1 cellular context compared by ENCODE assay signal in genomic region chr1:47478090-47478489, GRCh38.
TF ChIP-seq lines count a peak whose summit lies in the region.

No MANE protein-coding gene starts in this region.

TF ChIP-seq in HepG2, 621 proteins besides CTCF, POLR2A, EP300 and RAD21 (continued from another document):
- TF ChIP-seq EED (CRISPR knock-in tag; IDR thresholded peaks at IDR 0.05) (0 out of 2 replicates have a peak, but pooled peaks have one; percentile 38), ARNTL (CRISPR knock-in tag; IDR thresholded peaks at IDR 0.05) (no peak), GFI1 (CRISPR knock-in tag; IDR thresholded peaks at IDR 0.05; ENCODE audit: borderline replicate concordance) (peak; percentile 99), ZNF780A (CRISPR knock-in tag; IDR thresholded peaks at IDR 0.05) (no peak), E2F1 (CRISPR knock-in tag; IDR thresholded peaks at IDR 0.05) (no peak), KAT7 (CRISPR knock-in tag; IDR thresholded peaks at IDR 0.05; ENCODE audit: borderline replicate concordance) (no peak), MYC (CRISPR knock-in tag; IDR thresholded peaks at IDR 0.05; ENCODE audit: borderline replicate concordance) (peak; percentile 59; the same call in 1 of the 2 replicates), MIXL1 (CRISPR knock-in tag; IDR thresholded peaks at IDR 0.05) (peak; percentile 77), ZNF354B (CRISPR knock-in tag; IDR thresholded peaks at IDR 0.05) (no peak), ZSCAN22 (CRISPR knock-in tag; IDR thresholded peaks at IDR 0.05) (no peak), ZNF160 (CRISPR knock-in tag; IDR thresholded peaks at IDR 0.05) (peak; percentile 26; the same call in 1 of the 2 replicates), ZBTB42 (CRISPR knock-in tag; IDR thresholded peaks at IDR 0.05) (no peak), TOPORS (CRISPR knock-in tag; IDR thresholded peaks at IDR 0.05) (no peak; the same call in 1 of the 2 replicates), SP1 (IDR thresholded peaks at IDR 0.05) (no peak), SP1 (CRISPR knock-in tag; IDR thresholded peaks at IDR 0.05) (no peak), ATF1 (CRISPR knock-in tag; IDR thresholded peaks at IDR 0.05) (no peak), ZNF280D (CRISPR knock-in tag; IDR thresholded peaks at IDR 0.05) (no peak), CBFB (CRISPR knock-in tag; IDR thresholded peaks at IDR 0.05) (peak; percentile 99), SRSF9 (IDR thresholded peaks at IDR 0.05; ENCODE audit: borderline replicate concordance, insufficient read depth, low read depth, low read length, poor library complexity, severe bottlenecking) (no peak), ZNF746 (CRISPR knock-in tag; IDR thresholded peaks at IDR 0.05) (peak; percentile 96), ZNF34 (CRISPR knock-in tag; IDR thresholded peaks at IDR 0.05; ENCODE audit: borderline replicate concordance) (peak; percentile 70; the same call in 1 of the 2 replicates), SRF (IDR thresholded peaks at IDR 0.05; ENCODE audit: low read depth, low read length) (peak; percentile 33; the same call in 1 of the 2 replicates), NR2F6 (IDR thresholded peaks at IDR 0.05) (peak; percentile 99), NR2F6 (CRISPR knock-in tag; IDR thresholded peaks at IDR 0.05) (peak; percentile 99)
- TF ChIP-seq, protein P1, sequence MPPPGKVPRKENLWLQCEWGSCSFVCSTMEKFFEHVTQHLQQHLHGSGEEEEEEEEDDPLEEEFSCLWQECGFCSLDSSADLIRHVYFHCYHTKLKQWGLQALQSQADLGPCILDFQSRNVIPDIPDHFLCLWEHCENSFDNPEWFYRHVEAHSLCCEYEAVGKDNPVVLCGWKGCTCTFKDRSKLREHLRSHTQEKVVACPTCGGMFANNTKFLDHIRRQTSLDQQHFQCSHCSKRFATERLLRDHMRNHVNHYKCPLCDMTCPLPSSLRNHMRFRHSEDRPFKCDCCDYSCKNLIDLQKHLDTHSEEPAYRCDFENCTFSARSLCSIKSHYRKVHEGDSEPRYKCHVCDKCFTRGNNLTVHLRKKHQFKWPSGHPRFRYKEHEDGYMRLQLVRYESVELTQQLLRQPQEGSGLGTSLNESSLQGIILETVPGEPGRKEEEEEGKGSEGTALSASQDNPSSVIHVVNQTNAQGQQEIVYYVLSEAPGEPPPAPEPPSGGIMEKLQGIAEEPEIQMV (CRISPR knock-in tag; IDR thresholded peaks at IDR 0.05; ENCODE audit: low read depth) = no peak
- TF ChIP-seq, protein P2, sequence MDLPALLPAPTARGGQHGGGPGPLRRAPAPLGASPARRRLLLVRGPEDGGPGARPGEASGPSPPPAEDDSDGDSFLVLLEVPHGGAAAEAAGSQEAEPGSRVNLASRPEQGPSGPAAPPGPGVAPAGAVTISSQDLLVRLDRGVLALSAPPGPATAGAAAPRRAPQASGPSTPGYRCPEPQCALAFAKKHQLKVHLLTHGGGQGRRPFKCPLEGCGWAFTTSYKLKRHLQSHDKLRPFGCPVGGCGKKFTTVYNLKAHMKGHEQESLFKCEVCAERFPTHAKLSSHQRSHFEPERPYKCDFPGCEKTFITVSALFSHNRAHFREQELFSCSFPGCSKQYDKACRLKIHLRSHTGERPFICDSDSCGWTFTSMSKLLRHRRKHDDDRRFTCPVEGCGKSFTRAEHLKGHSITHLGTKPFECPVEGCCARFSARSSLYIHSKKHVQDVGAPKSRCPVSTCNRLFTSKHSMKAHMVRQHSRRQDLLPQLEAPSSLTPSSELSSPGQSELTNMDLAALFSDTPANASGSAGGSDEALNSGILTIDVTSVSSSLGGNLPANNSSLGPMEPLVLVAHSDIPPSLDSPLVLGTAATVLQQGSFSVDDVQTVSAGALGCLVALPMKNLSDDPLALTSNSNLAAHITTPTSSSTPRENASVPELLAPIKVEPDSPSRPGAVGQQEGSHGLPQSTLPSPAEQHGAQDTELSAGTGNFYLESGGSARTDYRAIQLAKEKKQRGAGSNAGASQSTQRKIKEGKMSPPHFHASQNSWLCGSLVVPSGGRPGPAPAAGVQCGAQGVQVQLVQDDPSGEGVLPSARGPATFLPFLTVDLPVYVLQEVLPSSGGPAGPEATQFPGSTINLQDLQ (CRISPR knock-in tag; IDR thresholded peaks at IDR 0.05) = no peak
- TF ChIP-seq, protein P3, sequence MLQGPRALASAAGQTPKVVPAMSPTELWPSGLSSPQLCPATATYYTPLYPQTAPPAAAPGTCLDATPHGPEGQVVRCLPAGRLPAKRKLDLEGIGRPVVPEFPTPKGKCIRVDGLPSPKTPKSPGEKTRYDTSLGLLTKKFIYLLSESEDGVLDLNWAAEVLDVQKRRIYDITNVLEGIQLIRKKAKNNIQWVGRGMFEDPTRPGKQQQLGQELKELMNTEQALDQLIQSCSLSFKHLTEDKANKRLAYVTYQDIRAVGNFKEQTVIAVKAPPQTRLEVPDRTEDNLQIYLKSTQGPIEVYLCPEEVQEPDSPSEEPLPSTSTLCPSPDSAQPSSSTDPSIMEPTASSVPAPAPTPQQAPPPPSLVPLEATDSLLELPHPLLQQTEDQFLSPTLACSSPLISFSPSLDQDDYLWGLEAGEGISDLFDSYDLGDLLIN (CRISPR knock-in tag; IDR thresholded peaks at IDR 0.05; ENCODE audit: borderline replicate concordance) = no peak
- TF ChIP-seq, protein P4, sequence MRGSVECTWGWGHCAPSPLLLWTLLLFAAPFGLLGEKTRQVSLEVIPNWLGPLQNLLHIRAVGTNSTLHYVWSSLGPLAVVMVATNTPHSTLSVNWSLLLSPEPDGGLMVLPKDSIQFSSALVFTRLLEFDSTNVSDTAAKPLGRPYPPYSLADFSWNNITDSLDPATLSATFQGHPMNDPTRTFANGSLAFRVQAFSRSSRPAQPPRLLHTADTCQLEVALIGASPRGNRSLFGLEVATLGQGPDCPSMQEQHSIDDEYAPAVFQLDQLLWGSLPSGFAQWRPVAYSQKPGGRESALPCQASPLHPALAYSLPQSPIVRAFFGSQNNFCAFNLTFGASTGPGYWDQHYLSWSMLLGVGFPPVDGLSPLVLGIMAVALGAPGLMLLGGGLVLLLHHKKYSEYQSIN (CRISPR knock-in tag; IDR thresholded peaks at IDR 0.05; ENCODE audit: borderline replicate concordance) = no peak
- TF ChIP-seq, protein P5, sequence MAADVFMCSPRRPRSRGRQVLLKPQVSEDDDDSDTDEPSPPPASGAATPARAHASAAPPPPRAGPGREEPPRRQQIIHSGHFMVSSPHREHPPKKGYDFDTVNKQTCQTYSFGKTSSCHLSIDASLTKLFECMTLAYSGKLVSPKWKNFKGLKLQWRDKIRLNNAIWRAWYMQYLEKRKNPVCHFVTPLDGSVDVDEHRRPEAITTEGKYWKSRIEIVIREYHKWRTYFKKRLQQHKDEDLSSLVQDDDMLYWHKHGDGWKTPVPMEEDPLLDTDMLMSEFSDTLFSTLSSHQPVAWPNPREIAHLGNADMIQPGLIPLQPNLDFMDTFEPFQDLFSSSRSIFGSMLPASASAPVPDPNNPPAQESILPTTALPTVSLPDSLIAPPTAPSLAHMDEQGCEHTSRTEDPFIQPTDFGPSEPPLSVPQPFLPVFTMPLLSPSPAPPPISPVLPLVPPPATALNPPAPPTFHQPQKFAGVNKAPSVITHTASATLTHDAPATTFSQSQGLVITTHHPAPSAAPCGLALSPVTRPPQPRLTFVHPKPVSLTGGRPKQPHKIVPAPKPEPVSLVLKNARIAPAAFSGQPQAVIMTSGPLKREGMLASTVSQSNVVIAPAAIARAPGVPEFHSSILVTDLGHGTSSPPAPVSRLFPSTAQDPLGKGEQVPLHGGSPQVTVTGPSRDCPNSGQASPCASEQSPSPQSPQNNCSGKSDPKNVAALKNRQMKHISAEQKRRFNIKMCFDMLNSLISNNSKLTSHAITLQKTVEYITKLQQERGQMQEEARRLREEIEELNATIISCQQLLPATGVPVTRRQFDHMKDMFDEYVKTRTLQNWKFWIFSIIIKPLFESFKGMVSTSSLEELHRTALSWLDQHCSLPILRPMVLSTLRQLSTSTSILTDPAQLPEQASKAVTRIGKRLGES (CRISPR knock-in tag; IDR thresholded peaks at IDR 0.05; ENCODE audit: borderline replicate concordance) = no peak
